ENCODE assay signal across 23 cellular contexts in genomic region chr16:25709182-25709581, GRCh38. TPM values are rescaled to one million over a fixed set of nuclear protein-coding genes. Genes with fewer than 3 reads are reported as not detected.
"Had no signal": no experiment of that assay in that cellular context is flagged by ENCODE, and none has a peak within 500 bp of the region (broad histone marks: within the 10 kb centered on the region; RNA-seq: fewer than 3 reads in every experiment).

No MANE protein-coding gene starts in this region.

- H3K4me3 Mint-ChIP-seq: activated B cell treated with CpG ODN at 0.5 μM for 24 hours; activated CD4-positive, alpha-beta memory T cell treated with anti-CD3 and anti-CD28 coated beads, Interleukin-2, amount 10 ng/mL, durations not matched to agents 7 days and 5 days; activated CD8-positive, alpha-beta memory T cell treated with anti-CD3 and anti-CD28 coated beads, Interleukin-2, amount 10 ng/mL, durations not matched to agents 7 days and 5 days; activated naive CD8-positive, alpha-beta T cell treated with anti-CD3 and anti-CD28 coated beads for 36 hours; activated T-helper 17 cell treated with anti-CD3 and anti-CD28 coated beads, Interleukin-2, amount 50 U/mL, for 72 hours; T-helper 1 cell treated with Interleukin-12 subunit alpha and Interleukin-12 subunit beta and Interleukin-4 antibody, amounts not matched to agents 30 μg/mL and 1 μg/mL, for 36 hours had no signal

- H3K27ac Mint-ChIP-seq: activated B cell treated with CpG ODN at 0.5 μM for 24 hours; activated CD4-positive, alpha-beta memory T cell treated with anti-CD3 and anti-CD28 coated beads, Interleukin-2, amount 10 ng/mL, durations not matched to agents 7 days and 5 days; activated CD8-positive, alpha-beta memory T cell treated with anti-CD3 and anti-CD28 coated beads, Interleukin-2, amount 10 ng/mL, durations not matched to agents 7 days and 5 days; activated naive CD8-positive, alpha-beta T cell treated with anti-CD3 and anti-CD28 coated beads for 36 hours; activated T-helper 17 cell treated with anti-CD3 and anti-CD28 coated beads, Interleukin-2, amount 50 U/mL, for 72 hours; T-helper 1 cell treated with Interleukin-12 subunit alpha and Interleukin-12 subunit beta and Interleukin-4 antibody, amounts not matched to agents 30 μg/mL and 1 μg/mL, for 36 hours had no signal

- H3K4me3 ChIP-seq: esophagus muscularis mucosa, gastroesophageal sphincter, heart right ventricle, prostate gland, stomach, testis, upper lobe of right lung had no signal

- H3K9me3 ChIP-seq: prostate gland, stomach, testis, upper lobe of right lung had no signal

- DNase-seq: activated B cell treated with CpG ODN at 0.5 μM for 24 hours; activated CD4-positive, alpha-beta memory T cell treated with anti-CD3 and anti-CD28 coated beads, Interleukin-2, amount 10 ng/mL, durations not matched to agents 7 days and 5 days; activated CD4-positive, alpha-beta T cell treated with anti-CD3 and anti-CD28 coated beads for 48 hours; activated CD8-positive, alpha-beta memory T cell treated with anti-CD3 and anti-CD28 coated beads, Interleukin-2, amount 10 ng/mL, durations not matched to agents 7 days and 5 days; activated naive CD4-positive, alpha-beta T cell; activated naive CD8-positive, alpha-beta T cell treated with anti-CD3 and anti-CD28 coated beads for 36 hours; activated T-cell treated with anti-CD3 and anti-CD28 coated beads, Interleukin-2, amount 50 U/mL, for 1 hour; amniotic stem cell; effector CD4-positive, alpha-beta T cell; heart right ventricle; midbrain; right cardiac atrium; stomach; testis; upper lobe of right lung had no signal

- H3K4me1 ChIP-seq: esophagus muscularis mucosa, gastroesophageal sphincter, heart right ventricle, prostate gland, stomach, testis, upper lobe of right lung had no signal

- ATAC-seq: activated CD8-positive, alpha-beta memory T cell treated with anti-CD3 and anti-CD28 coated beads, Interleukin-2, amount 10 ng/mL, durations not matched to agents 7 days and 5 days; activated T-helper 17 cell treated with anti-CD3 and anti-CD28 coated beads, Interleukin-2, amount 50 U/mL, for 72 hours; gastroesophageal sphincter; heart right ventricle; right cardiac atrium; upper lobe of right lung had no signal

- H3K36me3 Mint-ChIP-seq: activated CD8-positive, alpha-beta memory T cell treated with anti-CD3 and anti-CD28 coated beads, Interleukin-2, amount 10 ng/mL, durations not matched to agents 7 days and 5 days; activated naive CD8-positive, alpha-beta T cell treated with anti-CD3 and anti-CD28 coated beads for 36 hours had no signal

- H3K9me3 Mint-ChIP-seq: activated CD4-positive, alpha-beta memory T cell treated with anti-CD3 and anti-CD28 coated beads, Interleukin-2, amount 10 ng/mL, durations not matched to agents 7 days and 5 days; activated naive CD8-positive, alpha-beta T cell treated with anti-CD3 and anti-CD28 coated beads for 36 hours; activated T-helper 17 cell treated with anti-CD3 and anti-CD28 coated beads, Interleukin-2, amount 50 U/mL, for 72 hours; T-helper 1 cell treated with Interleukin-12 subunit alpha and Interleukin-12 subunit beta and Interleukin-4 antibody, amounts not matched to agents 30 μg/mL and 1 μg/mL, for 36 hours had no signal

- H3K27me3 Mint-ChIP-seq: activated B cell treated with CpG ODN at 0.5 μM for 24 hours; activated CD4-positive, alpha-beta memory T cell treated with anti-CD3 and anti-CD28 coated beads, Interleukin-2, amount 10 ng/mL, durations not matched to agents 7 days and 5 days had no signal

- FAIRE-seq: endothelial cell of umbilical vein had no signal

- H3K4me1 Mint-ChIP-seq: activated B cell treated with CpG ODN at 0.5 μM for 24 hours; activated CD4-positive, alpha-beta memory T cell treated with anti-CD3 and anti-CD28 coated beads, Interleukin-2, amount 10 ng/mL, durations not matched to agents 7 days and 5 days; activated CD8-positive, alpha-beta memory T cell treated with anti-CD3 and anti-CD28 coated beads, Interleukin-2, amount 10 ng/mL, durations not matched to agents 7 days and 5 days; activated naive CD8-positive, alpha-beta T cell treated with anti-CD3 and anti-CD28 coated beads for 36 hours; activated T-helper 17 cell treated with anti-CD3 and anti-CD28 coated beads, Interleukin-2, amount 50 U/mL, for 72 hours had no signal

- H3K27ac ChIP-seq: esophagus muscularis mucosa, gastroesophageal sphincter, heart right ventricle, prostate gland, stomach, testis, upper lobe of right lung had no signal

- H3K27me3 ChIP-seq: stomach, testis, upper lobe of right lung had no signal

- H3K36me3 ChIP-seq: esophagus muscularis mucosa, gastroesophageal sphincter, heart right ventricle, prostate gland, stomach, upper lobe of right lung had no signal

RNA-seq across cellular contexts. Expression of gene HS3ST4, which starts 17.4 kb away (rescaled TPM):
- total RNA-seq: activated B cell treated with CpG ODN at 0.5 μM for 24 hours; activated CD4-positive, alpha-beta memory T cell treated with anti-CD3 and anti-CD28 coated beads, Interleukin-2, amount 10 ng/mL, durations not matched to agents 7 days and 5 days; activated CD8-positive, alpha-beta memory T cell treated with anti-CD3 and anti-CD28 coated beads, Interleukin-2, amount 10 ng/mL, durations not matched to agents 7 days and 5 days; activated naive CD8-positive, alpha-beta T cell treated with anti-CD3 and anti-CD28 coated beads for 36 hours; activated T-helper 17 cell treated with anti-CD3 and anti-CD28 coated beads, Interleukin-2, amount 50 U/mL, for 72 hours; endothelial cell of umbilical vein; esophagus muscularis mucosa; heart right ventricle; osteoblast; right cardiac atrium; skeletal muscle tissue had no signal
- polyA plus RNA-seq: endothelial cell of umbilical vein, right cardiac atrium had no signal
